24 cellular contexts compared by ENCODE assay signal in the genomic region with DNA sequence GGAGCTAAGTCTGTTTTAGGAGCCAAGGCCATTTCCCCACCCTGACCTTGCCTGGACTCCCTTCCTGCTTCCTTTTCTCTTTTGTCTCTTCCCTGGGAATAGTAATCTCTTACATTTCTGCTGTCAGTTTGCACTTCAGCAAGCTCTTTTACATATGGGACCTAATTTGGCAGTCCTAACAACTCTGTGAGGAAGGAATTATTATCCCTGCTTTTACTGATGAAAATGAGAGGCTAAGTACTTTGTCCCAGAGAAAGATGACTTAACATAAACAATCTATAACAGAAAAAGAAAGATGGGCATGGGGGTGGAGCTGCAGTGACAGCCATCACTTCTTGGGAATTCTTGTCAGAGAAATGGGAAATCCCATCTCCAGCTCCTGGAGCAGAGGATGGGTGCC. TPM values are rescaled to one million over a fixed set of nuclear protein-coding genes. Genes with fewer than 3 reads are reported as not detected.
DNase-seq lines count a peak whose midpoint lies in the region; ATAC-seq and TF ChIP-seq lines count a peak whose summit lies in the region.
"Had no signal": no experiment of that assay in that cellular context is flagged by ENCODE, and none has a peak within 500 bp of the region (broad histone marks: within the 10 kb centered on the region; RNA-seq: fewer than 3 reads in every experiment).

No MANE protein-coding gene starts in this region.

- TF ChIP-seq CTCF in heart right ventricle (IDR thresholded peaks at IDR 0.05) (no peak), vagina (IDR thresholded peaks at IDR 0.05) (no peak), gastrocnemius medialis (IDR thresholded peaks at IDR 0.05 in 4 of 5, conservative IDR thresholded peaks at IDR 0.05 in 1 of 5) (no peak)

- H4K8ac ChIP-seq in trophoblast cell (ENCODE audit: low read depth, low read length): peak overlapping the region; percentile 39

- peak overlapping the region; percentile 1 for H3K4ac ChIP-seq in trophoblast cell (ENCODE audit: low read depth, low read length)

- DNase-seq in Right ventricle myocardium inferior (ENCODE audit: missing footprints): no peak
- DNase-seq in left ventricle myocardium superior: no peak
- DNase-seq in heart right ventricle: no peak
- DNase-seq in trophoblast cell: no peak
- DNase-seq in vagina (ENCODE audit: extremely low spot score in 2 of 2): no peak
- DNase-seq in gastrocnemius medialis: no peak
- DNase-seq: activated CD8-positive, alpha-beta T cell treated with anti-CD3 and anti-CD28 coated beads, Interleukin-2, amount 10 ng/mL, durations not matched to agents 7 days and 5 days; activated naive CD4-positive, alpha-beta T cell treated with anti-CD3 and anti-CD28 coated beads for 36 hours; activated T-cell treated with anti-CD3 and anti-CD28 coated beads, Interleukin-2, amount 50 U/mL, for 4 hours; BE2C; effector memory CD4-positive, alpha-beta T cell; glutamatergic neuron; NCI-H1930; right lobe of liver; T-helper 9 cell; tibial artery had no signal

- peak overlapping the region; percentile 22 for H2BK12ac ChIP-seq in trophoblast cell (ENCODE audit: low read length)

- H3K23ac ChIP-seq in trophoblast cell (ENCODE audit: low read length): no peak overlapping the region

- H2AFZ ChIP-seq in trophoblast cell (ENCODE audit: insufficient read depth, low read length, poor library complexity): no peak overlapping the region

- H3K27ac ChIP-seq in heart right ventricle (peak overlapping the region; percentile 61 to 91 (median 86)), trophoblast cell (ENCODE audit: low read depth, low read length) (peak overlapping the region; percentile 75), vagina (peak overlapping the region; percentile 83), gastrocnemius medialis (peak overlapping the region in 2 of 4 donors; percentile 31 to 44)
- H3K27ac ChIP-seq: right lobe of liver had no signal

- H2BK5ac ChIP-seq in trophoblast cell (ENCODE audit: low read depth, low read length, poor library complexity): peak overlapping the region; percentile 47

- H3K9ac ChIP-seq in trophoblast cell (ENCODE audit: low read length): no peak overlapping the region

- H3K36me3 ChIP-seq in heart right ventricle (no peaks in the 10 kb centered on the region), trophoblast cell (ENCODE audit: control insufficient read depth in 1 of 2, insufficient read depth in 2 of 2, low read length in 2 of 2) (no peaks in the 10 kb centered on the region), vagina (no peaks in the 10 kb centered on the region), gastrocnemius medialis (no peaks in the 10 kb centered on the region)
- H3K36me3 ChIP-seq: ascending aorta, BE2C, right lobe of liver, tibial artery had no signal

- H4K91ac ChIP-seq in trophoblast cell (ENCODE audit: low read depth, low read length): peak overlapping the region; percentile 95

- H2BK120ac ChIP-seq in trophoblast cell (ENCODE audit: insufficient read depth, low read length, poor library complexity): peak overlapping the region; percentile 89

- peak; percentile 17 for ATAC-seq in Right ventricle myocardium inferior
- ATAC-seq in left ventricle myocardium superior: no peak
- no peak for ATAC-seq in heart right ventricle
- ATAC-seq in gastrocnemius medialis: no peak
- ATAC-seq in GM19035 (IDR thresholded peaks at IDR 0.05; ENCODE audit: unreplicated experiment): no peak
- no peak for ATAC-seq in HG03520 (IDR thresholded peaks at IDR 0.05; ENCODE audit: unreplicated experiment)
- ATAC-seq: activated CD8-positive, alpha-beta T cell treated with anti-CD3 and anti-CD28 coated beads, Interleukin-2, amount 10 ng/mL, durations not matched to agents 7 days and 5 days; activated T-cell treated with anti-CD3 and anti-CD28 coated beads, Interleukin-2, amount 50 U/mL, for 4 hours had no signal

- in situ Hi-C loops in gastrocnemius medialis (cut with MboI; ENCODE audit: low sequenced_read_pairs in 4 of 4): loop anchor here (5.0 to 10.0 kb wide), 3 partner anchors 97 to 194 kb away; a partner anchor contains a TSS

- H3K18ac ChIP-seq in trophoblast cell (ENCODE audit: low read length): peak overlapping the region; percentile 82

- H3K4me3 ChIP-seq in heart right ventricle: no peak overlapping the region
- no peak overlapping the region for H3K4me3 ChIP-seq in trophoblast cell (ENCODE audit: low read depth, low read length)
- no peak overlapping the region for H3K4me3 ChIP-seq in vagina
- H3K4me3 ChIP-seq in gastrocnemius medialis: no peak overlapping the region
- H3K4me3 ChIP-seq: ascending aorta, right lobe of liver, tibial artery had no signal

- TF ChIP-seq POLR2A in vagina (IDR thresholded peaks at IDR 0.05) (no peak), gastrocnemius medialis (IDR thresholded peaks at IDR 0.05) (no peak)

- peak overlapping the region; percentile 6 for H4K12ac ChIP-seq in trophoblast cell (ENCODE audit: low read depth, low read length)

- peaks cover 8% of the 10 kb centered on the region for H3K79me2 ChIP-seq in trophoblast cell (ENCODE audit: control insufficient read depth, insufficient read depth, low read length, poor library complexity)

- H3K4me1 ChIP-seq in heart right ventricle (peaks cover 22 to 82% (median 53%) of the 10 kb centered on the region in 9 donors), trophoblast cell (ENCODE audit: control insufficient read depth in 1 of 2, insufficient read depth in 2 of 2, low read length in 2 of 2) (peaks cover 43 to 55% of the 10 kb centered on the region in 2 experiments), vagina (peaks cover 41% of the 10 kb centered on the region), gastrocnemius medialis (peaks cover 13 to 18% of the 10 kb centered on the region in 2 donors)
- H3K4me1 ChIP-seq: right lobe of liver had no signal

- H3K9me3 ChIP-seq in heart right ventricle (no peaks in the 10 kb centered on the region), trophoblast cell (ENCODE audit: insufficient read depth, low read depth, low read length) (no peaks in the 10 kb centered on the region), vagina (no peaks in the 10 kb centered on the region), gastrocnemius medialis (no peaks in the 10 kb centered on the region)
- H3K9me3 ChIP-seq: ascending aorta, BE2C, right lobe of liver, tibial artery had no signal

- no peak overlapping the region for H3K4me2 ChIP-seq in trophoblast cell (ENCODE audit: low read length)

- H3K27me3 ChIP-seq in heart right ventricle: no peaks in the 10 kb centered on the region
- H3K27me3 ChIP-seq in trophoblast cell (ENCODE audit: insufficient read depth, low read length): no peaks in the 10 kb centered on the region
- H3K27me3 ChIP-seq in vagina: no peaks in the 10 kb centered on the region
- H3K27me3 ChIP-seq in gastrocnemius medialis: no peaks in the 10 kb centered on the region
- H3K27me3 ChIP-seq: ascending aorta, BE2C, right lobe of liver, tibial artery had no signal

- intact Hi-C loops in Right ventricle myocardium inferior (cut with DNase I): loop anchor here (5.0 kb wide), 1 partner anchor 49 kb away; no protein-coding TSS in a partner anchor
- intact Hi-C loops in left ventricle myocardium superior (cut with micrococcal nuclease): loop anchor here (5.0 kb wide), 1 partner anchor 49 kb away; no protein-coding TSS in a partner anchor
- intact Hi-C loops in heart right ventricle (cut with DNase I): loop anchor here (1.0 to 10.0 kb wide), 11 partner anchors 47 to 287 kb away; a partner anchor contains a TSS
- intact Hi-C loops in vagina (cut with DNase I): loop anchor here (5.0 kb wide), 1 partner anchor 49 kb away; no protein-coding TSS in a partner anchor
- intact Hi-C loops in gastrocnemius medialis (cut with DNase I; ENCODE audit: low total_unique reads): loop anchor here (5.0 kb wide), 1 partner anchor 119 kb away; a partner anchor contains a TSS

- peaks cover 54% of the 10 kb centered on the region for H3K79me1 ChIP-seq in trophoblast cell (ENCODE audit: low read length)

- peak overlapping the region; percentile 35 for H3K14ac ChIP-seq in trophoblast cell (ENCODE audit: low read length)

- H2AK5ac ChIP-seq in trophoblast cell (ENCODE audit: low read length): peak overlapping the region; percentile 29

RNA-seq across cellular contexts. Expression of a gene that starts 13.9 kb away (rescaled TPM):
- total RNA-seq in Right ventricle myocardium inferior (not detected), left ventricle myocardium superior (not detected), heart right ventricle (not detected), vagina (not detected), gastrocnemius medialis (not detected)
- not detected for polyA plus RNA-seq in heart right ventricle
- polyA plus RNA-seq in trophoblast cell (2013): 0.47 TPM in 2 replicates
- total RNA-seq: A172; activated CD8-positive, alpha-beta T cell treated with anti-CD3 and anti-CD28 coated beads, Interleukin-2, amount 10 ng/mL, durations not matched to agents 7 days and 5 days; activated naive CD4-positive, alpha-beta T cell treated with anti-CD3 and anti-CD28 coated beads for 36 hours; activated T-cell treated with anti-CD3 and anti-CD28 coated beads, Interleukin-2, amount 50 U/mL, for 4 hours; ascending aorta; LHCN-M2; lower leg skin; mucosa of gallbladder; omental fat pad; right lobe of liver had no signal

RNA-seq across cellular contexts. Expression of a gene that starts 32.2 kb away (rescaled TPM):
- total RNA-seq in Right ventricle myocardium inferior (27.1 TPM), left ventricle myocardium superior (22.5 TPM), heart right ventricle (10 to 100 TPM in 7 of 10 donors, 1 to 10 TPM in 3; 3.3 to 37.1 (median 14.1) TPM), vagina (128 TPM), gastrocnemius medialis (10 to 100 TPM; 12.2 to 32.6 (median 16.9) TPM)
- polyA plus RNA-seq in heart right ventricle: 10 to 100 TPM; 15.0 to 15.3 TPM
- 2.3 and 2.4 TPM in 2 replicates for polyA plus RNA-seq in trophoblast cell (2013)
- total RNA-seq: A172; activated CD8-positive, alpha-beta T cell treated with anti-CD3 and anti-CD28 coated beads, Interleukin-2, amount 10 ng/mL, durations not matched to agents 7 days and 5 days; activated naive CD4-positive, alpha-beta T cell treated with anti-CD3 and anti-CD28 coated beads for 36 hours had no signal
